8 cellular contexts compared by ENCODE assay signal in the genomic region with DNA sequence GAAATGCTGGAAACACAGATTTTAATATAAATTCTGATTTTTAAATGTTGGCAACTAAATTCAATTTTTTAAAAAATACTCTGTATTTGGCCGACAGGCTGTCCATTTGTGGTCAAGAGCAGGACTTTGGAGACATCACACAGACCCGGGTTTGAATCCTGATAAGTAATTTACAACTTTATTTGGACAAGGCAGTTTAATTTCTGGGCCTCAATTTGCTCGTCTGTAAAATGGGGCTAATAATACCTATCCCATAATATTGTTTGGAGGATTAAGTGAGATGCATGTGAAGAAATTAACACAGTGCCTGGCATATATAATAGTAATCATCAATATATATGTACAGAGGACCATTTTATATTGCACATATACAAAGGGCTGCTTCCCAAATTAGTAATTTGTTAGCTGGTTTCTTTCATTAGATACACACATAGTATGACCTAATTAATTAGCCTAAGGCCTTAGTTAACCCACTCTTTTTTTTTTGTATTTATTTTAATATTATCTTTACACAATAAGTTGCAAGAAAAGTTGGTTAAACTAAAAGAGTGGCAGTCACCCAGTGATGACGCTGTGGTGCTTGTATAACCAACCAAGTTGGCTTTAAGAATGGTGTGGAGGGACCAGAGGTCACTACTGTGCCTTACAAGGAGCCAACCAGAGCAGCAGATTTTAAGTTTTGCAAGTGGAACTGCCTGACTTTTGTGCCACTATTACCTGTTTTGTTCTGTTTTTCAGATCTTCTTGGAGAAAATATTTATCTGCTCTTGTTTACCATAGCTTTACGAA. TPM values are rescaled to one million over a fixed set of nuclear protein-coding genes. Genes with fewer than 3 reads are reported as not detected.
DNase-seq lines count a peak whose midpoint lies in the region; ATAC-seq and FAIRE-seq lines count a peak whose summit lies in the region.

No MANE protein-coding gene starts in this region.

- peak overlapping the region; percentile 97 to 99 (median 98) for H3K4me3 Mint-ChIP-seq in IgD-negative memory B cell
- peak overlapping the region; percentile 98 for H3K4me3 Mint-ChIP-seq in activated naive CD8-positive, alpha-beta T cell treated with anti-CD3 and anti-CD28 coated beads for 36 hours

- DNase-seq in AG08395 (ENCODE audit: low spot score) (peak; percentile 36), inferior parietal cortex (ENCODE audit: extremely low spot score) (peak; percentile 29), stromal cell of bone marrow (ENCODE audit: low read depth) (peak; percentile 70), HTR-8/SVneo (ENCODE audit: insufficient read length, low spot score) (no peak), NCI-H524 treated with DMSO at 0.1 percent for 48 hours (lab: John Stamatoyannopoulos, UW) (no peak)
- DNase-seq in activated naive CD8-positive, alpha-beta T cell treated with anti-CD3 and anti-CD28 coated beads for 36 hours: no peak

- H3K4me1 Mint-ChIP-seq in IgD-negative memory B cell: peaks cover 39 to 53% (median 43%) of the 10 kb centered on the region in 3 donors
- peaks cover 51% of the 10 kb centered on the region for H3K4me1 Mint-ChIP-seq in activated naive CD8-positive, alpha-beta T cell treated with anti-CD3 and anti-CD28 coated beads for 36 hours

- no peak for FAIRE-seq in HTR-8/SVneo (lab: Jason Lieb, UNC)

- H3K9me3 Mint-ChIP-seq in IgD-negative memory B cell: no peaks in the 10 kb centered on the region
- H3K9me3 Mint-ChIP-seq in activated naive CD8-positive, alpha-beta T cell treated with anti-CD3 and anti-CD28 coated beads for 36 hours: no peaks in the 10 kb centered on the region

- peak; percentile 32 for ATAC-seq in GM18868 (IDR thresholded peaks at IDR 0.05; ENCODE audit: unreplicated experiment)

- H3K27ac Mint-ChIP-seq in IgD-negative memory B cell: peak overlapping the region; percentile 97 to 100 (median 100)
- peak overlapping the region; percentile 98 for H3K27ac Mint-ChIP-seq in activated naive CD8-positive, alpha-beta T cell treated with anti-CD3 and anti-CD28 coated beads for 36 hours

- no peaks in the 10 kb centered on the region for H3K27me3 Mint-ChIP-seq in IgD-negative memory B cell
- no peaks in the 10 kb centered on the region for H3K27me3 Mint-ChIP-seq in activated naive CD8-positive, alpha-beta T cell treated with anti-CD3 and anti-CD28 coated beads for 36 hours

- peaks cover 3% of the 10 kb centered on the region for H3K36me3 Mint-ChIP-seq in IgD-negative memory B cell
- H3K36me3 Mint-ChIP-seq in activated naive CD8-positive, alpha-beta T cell treated with anti-CD3 and anti-CD28 coated beads for 36 hours: peaks cover 27% of the 10 kb centered on the region

RNA-seq across cellular contexts. Expression of a gene that starts 0.7 kb away (rescaled TPM):
- polyA plus RNA-seq in IgD-negative memory B cell: 26.1 TPM
- total RNA-seq in activated naive CD8-positive, alpha-beta T cell treated with anti-CD3 and anti-CD28 coated beads for 36 hours: 10 to 100 TPM; 16.9 to 20.3 TPM

RNA-seq across cellular contexts. Expression of a gene that starts 0.8 kb away (rescaled TPM):
- 36.0 TPM for polyA plus RNA-seq in IgD-negative memory B cell
- total RNA-seq in activated naive CD8-positive, alpha-beta T cell treated with anti-CD3 and anti-CD28 coated beads for 36 hours: 10 to 100 TPM; 13.6 to 14.4 TPM

RNA-seq across cellular contexts. Expression of a gene that starts 30.1 kb away (rescaled TPM):
- 15.3 TPM for polyA plus RNA-seq in IgD-negative memory B cell
- total RNA-seq in activated naive CD8-positive, alpha-beta T cell treated with anti-CD3 and anti-CD28 coated beads for 36 hours: 10 to 100 TPM; 82.2 to 91.0 TPM

Comparison
In these comparisons a context has a peak if more than half of its experiments do, and no peak if none do; other contexts are left out.
1. DNase-seq: peak in AG08395 (single experiment), inferior parietal cortex (single experiment) and stromal cell of bone marrow (single experiment); none in activated naive CD8-positive, alpha-beta T cell treated with anti-CD3 and anti-CD28 coated beads for 36 hours (single experiment), HTR-8/SVneo (single experiment) and NCI-H524 treated with DMSO at 0.1 percent for 48 hours (single experiment).